In the genomic region with DNA sequence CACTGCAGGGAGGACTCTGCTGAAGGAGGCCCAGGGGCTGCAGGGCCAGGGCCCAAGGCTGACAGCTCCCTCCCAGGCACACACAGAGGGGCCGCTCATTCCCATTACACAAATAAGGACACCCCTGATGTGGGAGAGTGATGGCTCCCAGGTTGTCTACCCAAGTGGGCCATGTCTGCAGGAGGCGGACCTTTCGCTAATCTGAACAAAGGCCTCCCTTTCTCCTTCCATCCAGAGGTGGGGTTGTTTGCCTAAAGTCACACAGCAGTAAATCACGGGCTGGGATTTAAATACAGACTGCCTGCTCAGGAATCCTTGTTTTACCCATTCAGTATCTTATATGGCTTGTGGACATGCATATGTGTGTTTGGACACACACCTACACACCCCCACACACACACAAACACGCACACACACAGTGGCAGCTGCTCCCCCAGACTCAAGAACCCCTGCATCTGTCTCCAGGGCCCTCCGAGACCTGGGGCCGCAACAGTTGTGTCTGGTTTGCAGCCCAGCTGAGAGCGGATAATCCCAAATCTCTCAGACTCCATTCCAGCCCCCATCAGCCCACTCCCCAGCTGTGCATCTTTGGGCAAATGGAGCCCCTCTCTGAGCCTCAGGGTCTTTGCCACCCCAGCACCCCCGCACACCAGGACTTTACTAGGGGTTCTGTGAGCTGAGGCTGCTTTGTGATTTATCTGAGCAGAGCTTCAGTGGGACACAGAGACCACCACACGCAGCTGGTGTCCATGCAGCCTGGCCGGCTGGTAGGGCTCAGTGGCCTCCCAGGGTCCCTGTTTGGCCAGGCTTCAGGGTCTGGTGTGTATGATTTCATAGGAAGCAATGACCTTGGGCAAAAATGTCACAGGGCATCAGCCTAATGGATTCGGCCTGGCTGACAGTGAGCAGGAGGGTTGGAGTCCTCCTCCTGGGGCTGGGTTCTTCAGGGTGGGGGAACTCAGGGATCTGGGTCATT, we compare ENCODE assay signal across 22 cellular contexts. TPM values are rescaled to one million over a fixed set of nuclear protein-coding genes. Genes with fewer than 3 reads are reported as not detected.
DNase-seq lines count a peak whose midpoint lies in the region; ATAC-seq, FAIRE-seq and TF ChIP-seq lines count a peak whose summit lies in the region.
"Had no signal": no experiment of that assay in that cellular context is flagged by ENCODE, and none has a peak within 500 bp of the region (broad histone marks: within the 10 kb centered on the region; RNA-seq: fewer than 3 reads in every experiment).

No MANE protein-coding gene starts in this region.

- peaks cover 10% of the 10 kb centered on the region for H3K4me1 Mint-ChIP-seq in endodermal cell
- H3K4me1 Mint-ChIP-seq: IgD-negative memory B cell had no signal

- H4K8ac ChIP-seq in neuronal stem cell (ENCODE audit: low read depth, low read length), result no peak overlapping the region

- H3K4me3 ChIP-seq in endodermal cell (ENCODE audit: low read length) (no peak overlapping the region), neuronal stem cell (ENCODE audit: low read length in 2 of 2) (no peak overlapping the region), aorta (ENCODE audit: low read length in 2 of 2) (no peak overlapping the region)

- no peak overlapping the region for H3K23ac ChIP-seq in neuronal stem cell (ENCODE audit: low read depth, low read length, poor library complexity)

- peak overlapping the region; percentile 92 for H3K18ac ChIP-seq in neuronal stem cell (ENCODE audit: low read length)

- H3K79me1 ChIP-seq in neuronal stem cell (ENCODE audit: low read depth, low read length), result peaks cover 3% of the 10 kb centered on the region

- no peaks in the 10 kb centered on the region for H3K36me3 ChIP-seq in endodermal cell (ENCODE audit: control insufficient read depth, insufficient read depth, low read length)
- no peaks in the 10 kb centered on the region for H3K36me3 ChIP-seq in neuronal stem cell (replicated peaks in 1 of 2; ENCODE audit: control insufficient read depth in 2 of 2, insufficient read depth in 2 of 2, low read length in 2 of 2)
- H3K36me3 ChIP-seq in aorta (ENCODE audit: control insufficient read depth in 1 of 2, insufficient read depth in 2 of 2, low read length in 1 of 2), result no peaks in the 10 kb centered on the region
- H3K36me3 ChIP-seq: BE2C had no signal

- intact Hi-C loops in aorta (cut with DNase I), result no loop called here

- H3K36me3 Mint-ChIP-seq in endodermal cell (ENCODE audit: low read depth), result no peaks in the 10 kb centered on the region
- H3K36me3 Mint-ChIP-seq: IgD-negative memory B cell had no signal

- H3K4ac ChIP-seq in neuronal stem cell (ENCODE audit: low read length), result no peak overlapping the region

- H3K4me2 ChIP-seq in neuronal stem cell (ENCODE audit: insufficient read depth, low read length, poor library complexity, severe bottlenecking), result no peak overlapping the region

- H2BK5ac ChIP-seq in neuronal stem cell (ENCODE audit: low read length), result no peak overlapping the region

- H3K9ac ChIP-seq in endodermal cell (ENCODE audit: extremely low read depth, low read length, poor library complexity, severe bottlenecking) (no peak overlapping the region), neuronal stem cell (ENCODE audit: low read depth, low read length, poor library complexity) (no peak overlapping the region)

- no peak overlapping the region for H3K27ac ChIP-seq in endodermal cell (ENCODE audit: low read depth, low read length)
- H3K27ac ChIP-seq in neuronal stem cell (replicated peaks; ENCODE audit: low read length), result no peak overlapping the region
- no peak overlapping the region for H3K27ac ChIP-seq in aorta (ENCODE audit: low read depth in 1 of 2, low read length in 2 of 2)
- H3K27ac ChIP-seq: HL-60, RWPE1 had no signal

- H3K4me1 ChIP-seq in endodermal cell (ENCODE audit: control insufficient read depth, insufficient read depth, low read length) (no peaks in the 10 kb centered on the region), neuronal stem cell (ENCODE audit: control insufficient read depth in 2 of 2, insufficient read depth in 1 of 2, low read depth in 1 of 2, low read length in 2 of 2) (peaks cover 3 to 9% of the 10 kb centered on the region in 2 donors), aorta (ENCODE audit: control insufficient read depth in 1 of 2, insufficient read depth in 2 of 2, low read length in 2 of 2) (no peaks in the 10 kb centered on the region)

- TF ChIP-seq CTCF in endodermal cell (conservative IDR thresholded peaks at IDR 0.05), result no peak

- ATAC-seq in GM21576 (IDR thresholded peaks at IDR 0.05; ENCODE audit: unreplicated experiment) (no peak), aorta (ENCODE audit: low FRiP score) (no peak)
- ATAC-seq: HCT116 had no signal

- no peaks in the 10 kb centered on the region for H3K27me3 Mint-ChIP-seq in endodermal cell (ENCODE audit: insufficient read depth)

- peak overlapping the region; percentile 14 for H2BK12ac ChIP-seq in neuronal stem cell (ENCODE audit: low read length)

- no peak overlapping the region for H3K27ac Mint-ChIP-seq in endodermal cell

- H3K14ac ChIP-seq in neuronal stem cell (ENCODE audit: low read length), result no peak overlapping the region

- peak overlapping the region; percentile 18 for H2AFZ ChIP-seq in neuronal stem cell (ENCODE audit: low read length)

- DNase-seq in HTR-8/SVneo (ENCODE audit: insufficient read length, low spot score), result no peak
- peak; percentile 8 for DNase-seq in NCI-H69 (lab: John Stamatoyannopoulos, UW)
- peak; percentile 65 for DNase-seq in endodermal cell
- no peak for DNase-seq in neuronal stem cell (ENCODE audit: low spot score)
- DNase-seq in aorta, result no peak
- DNase-seq in GDM1 (lab: John Stamatoyannopoulos, UW), result no peak
- DNase-seq: BE2C, DMS53, GF-D8, MV-4-11, NCI-H1694, NCI-H2081, NCI-H2171, NCI-H345, NCI-H524 treated with DMSO at 0.1 percent for 48 hours, SHP77 treated with DMSO at 0.1 percent for 48 hours had no signal

- peak overlapping the region; percentile 82 for H2AK5ac ChIP-seq in neuronal stem cell (ENCODE audit: low read depth, low read length)

- WGBS in endodermal cell (ENCODE audit: insufficient coverage in 1 of 2, insufficient read length in 1 of 2), 2 experiments, result 90 to 96% methylated on average over 7 to 11 of the region's 12 CpGs
- no CpG with 5 or more reads among the region's 12 CpGs for WGBS in neuronal stem cell (ENCODE audit: extremely low coverage in 2 of 2, insufficient read length in 2 of 2, insufficient replicate concordance in 1 of 2), 2 donors
- WGBS in aorta, 2 donors, result 92 to 94% methylated on average over 12 of the region's 12 CpGs

- H3K9me3 ChIP-seq in endodermal cell (ENCODE audit: control insufficient read depth, low read length) (no peaks in the 10 kb centered on the region), neuronal stem cell (replicated peaks in 1 of 2; ENCODE audit: control insufficient read depth in 2 of 2, insufficient read depth in 1 of 2, low read depth in 1 of 2, low read length in 2 of 2) (no peaks in the 10 kb centered on the region), aorta (ENCODE audit: control insufficient read depth, low read length) (no peaks in the 10 kb centered on the region)
- H3K9me3 ChIP-seq: BE2C had no signal

- H3K27me3 ChIP-seq in endodermal cell (ENCODE audit: control insufficient read depth, insufficient read depth, low read length, poor library complexity, severe bottlenecking), result no peaks in the 10 kb centered on the region
- peaks cover 0 to 2% (median 0%) of the 10 kb centered on the region in 3 experiments for H3K27me3 ChIP-seq in neuronal stem cell (ENCODE audit: control insufficient read depth in 3 of 3, insufficient read depth in 3 of 3, low read depth in 1 of 3, low read length in 3 of 3)
- no peaks in the 10 kb centered on the region for H3K27me3 ChIP-seq in aorta (ENCODE audit: control insufficient read depth in 1 of 2, insufficient read depth in 2 of 2, low read length in 1 of 2)
- H3K27me3 ChIP-seq: BE2C had no signal

- H4K91ac ChIP-seq in neuronal stem cell (ENCODE audit: low read depth, low read length, poor library complexity), result no peak overlapping the region

- peak; percentile 80 for FAIRE-seq in HTR-8/SVneo (lab: Jason Lieb, UNC)
- FAIRE-seq: D721Med had no signal

- peak overlapping the region; percentile 63 for H2BK15ac ChIP-seq in neuronal stem cell (ENCODE audit: low read length)

- no peak overlapping the region for H3K4me3 Mint-ChIP-seq in endodermal cell
- H3K4me3 Mint-ChIP-seq: IgD-negative memory B cell had no signal

- H3K9me3 Mint-ChIP-seq in endodermal cell, result no peaks in the 10 kb centered on the region
- H3K9me3 Mint-ChIP-seq: IgD-negative memory B cell had no signal

- H2BK120ac ChIP-seq in neuronal stem cell (ENCODE audit: low read depth, low read length), result no peak overlapping the region

RNA-seq across cellular contexts. Expression of gene UBE2V1, which starts 48.0 kb away (rescaled TPM):
- total RNA-seq in endodermal cell, result 100 to 1,000 TPM; 165 to 168 TPM
- 148 TPM for polyA plus RNA-seq in endodermal cell (2013, experiment 1 of 2)
- 147 TPM for polyA plus RNA-seq in endodermal cell (2013, experiment 2 of 2)
- 261 TPM for polyA plus RNA-seq in neuronal stem cell (2013, experiment 1 of 2)
- 262 TPM for polyA plus RNA-seq in neuronal stem cell (2013, experiment 2 of 2)
- 100 to 1,000 TPM; 106 to 107 TPM for total RNA-seq in aorta
- polyA plus RNA-seq in aorta, result 10 to 100 TPM; 54.2 to 59.9 TPM

Comparison
In these comparisons a context has a peak if more than half of its experiments do, and no peak if none do; other contexts are left out.
1. DNase-seq: peak in NCI-H69 (single experiment) and endodermal cell (single experiment); none in HTR-8/SVneo (single experiment), neuronal stem cell (single experiment), aorta (0 of 2) and GDM1 (single experiment).